17 cellular contexts compared by ENCODE assay signal in the genomic region with DNA sequence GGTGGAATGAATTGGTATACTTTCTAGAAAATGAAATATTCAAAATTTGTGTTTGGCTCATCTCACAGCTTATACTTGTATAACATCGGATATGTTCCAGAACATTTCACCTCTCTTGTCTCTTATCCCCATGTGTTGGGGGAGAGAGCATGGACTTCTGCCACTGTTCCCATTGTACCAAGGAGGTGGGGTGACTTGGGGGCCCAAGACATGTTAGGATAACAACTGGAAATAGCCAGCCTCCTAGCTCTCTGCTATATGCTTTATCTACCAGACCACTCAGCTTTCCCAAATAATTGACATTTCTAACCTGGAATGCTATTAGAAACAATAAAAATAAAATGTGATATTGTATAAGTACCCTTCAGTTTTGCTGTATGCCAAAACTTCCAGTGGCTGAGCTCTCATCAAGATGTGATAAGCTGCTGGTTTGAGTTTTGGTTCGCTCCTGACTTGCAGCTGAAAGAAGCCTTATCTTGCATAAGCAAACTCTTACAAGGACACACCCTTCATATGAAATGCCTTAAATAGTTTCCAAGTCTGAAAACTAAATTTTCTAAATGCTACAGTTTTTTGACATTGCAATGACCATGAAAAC. TPM values are rescaled to one million over a fixed set of nuclear protein-coding genes. Genes with fewer than 3 reads are reported as not detected.
"Had no signal": no experiment of that assay in that cellular context is flagged by ENCODE, and none has a peak within 500 bp of the region (broad histone marks: within the 10 kb centered on the region; RNA-seq: fewer than 3 reads in every experiment).

No MANE protein-coding gene starts in this region.

RNA-seq across cellular contexts. Expression of gene GYPB, which starts 12.9 kb away (rescaled TPM):
- total RNA-seq: activated B cell treated with CpG ODN at 0.5 μM for 24 hours; activated CD8-positive, alpha-beta T cell treated with anti-CD3 and anti-CD28 coated beads for 36 hours; activated T-cell treated with anti-CD3 and anti-CD28 coated beads, Interleukin-2, amount 50 U/mL, for 4 hours; activated T-helper 17 cell treated with anti-CD3 and anti-CD28 coated beads, Interleukin-2, amount 50 U/mL, for 72 hours; body of pancreas; esophagus muscularis mucosa; fibroblast of villous mesenchyme; kidney; left colon; lower leg skin; naive thymus-derived CD8-positive, alpha-beta T cell; neural crest cell; pancreas; prostate gland; temporal lobe; tibial nerve had no signal
- polyA plus RNA-seq: naive thymus-derived CD8-positive, alpha-beta T cell; pancreas; SK-N-SH had no signal
